ENCODE assay signal across 9 cellular contexts in the genomic region with DNA sequence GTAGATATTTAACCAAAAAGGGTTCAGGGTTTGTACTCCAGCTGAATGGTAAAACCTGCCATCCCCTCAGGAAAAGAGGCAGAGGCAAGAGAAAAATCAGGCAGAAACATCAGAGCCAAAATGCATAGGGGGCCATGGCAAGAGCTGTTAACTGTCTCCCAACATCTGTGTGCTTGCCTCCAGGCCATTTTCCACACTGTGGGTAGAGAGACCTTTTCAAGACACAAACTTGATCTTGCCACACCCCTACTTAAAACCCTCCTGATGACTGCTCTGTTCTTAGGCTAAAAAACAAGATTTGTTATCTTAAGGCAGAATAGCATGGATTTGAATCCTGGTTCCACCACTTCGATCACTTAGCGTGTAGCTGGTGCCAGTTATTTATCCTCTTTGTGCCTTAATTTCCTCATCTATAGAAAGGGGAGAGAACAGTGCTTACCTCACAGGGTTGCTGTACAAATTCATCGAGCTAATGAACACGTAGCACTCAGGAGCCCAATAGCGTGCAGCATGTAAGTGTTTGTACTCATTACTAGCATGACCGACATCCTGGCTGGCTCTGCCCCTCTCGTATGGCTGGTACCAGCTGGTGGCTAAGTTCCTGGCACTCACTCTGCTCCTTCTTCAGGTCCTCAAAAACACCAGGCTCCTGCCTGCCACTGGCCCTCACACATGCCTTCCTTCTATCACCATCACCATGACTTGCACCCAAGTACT. TPM values are rescaled to one million over a fixed set of nuclear protein-coding genes. Genes with fewer than 3 reads are reported as not detected.
DNase-seq lines count a peak whose midpoint lies in the region; ATAC-seq, FAIRE-seq and TF ChIP-seq lines count a peak whose summit lies in the region.
"Had no signal": no experiment of that assay in that cellular context is flagged by ENCODE, and none has a peak within 500 bp of the region (broad histone marks: within the 10 kb centered on the region; RNA-seq: fewer than 3 reads in every experiment).

No MANE protein-coding gene starts in this region.

- H3K27ac ChIP-seq in A549 = peak overlapping the region in 1 of 2 experiments; percentile 53; a peak in 2 of 6 replicates
- H3K27ac ChIP-seq in HEK293 (ENCODE audit: extremely low read depth, low read depth, low read length) = no peak overlapping the region
- peak overlapping the region; percentile 16 to 51 for H3K27ac ChIP-seq in left lung
- no peak overlapping the region for H3K27ac ChIP-seq in uterus

- peak overlapping the region; percentile 90 for H3K27ac Mint-ChIP-seq in activated T-helper 2 cell treated with anti-CD3 and anti-CD28 coated beads, Interferon-gamma antibody, Interleukin-2, Interleukin-4, amounts not matched to agents 10 μg/mL and 5 μg/mL and 100 μg/mL, durations not matched to agents 14 hours and 24 hours and 36 hours

- no peak for TF ChIP-seq POLR2A in A549 (IDR thresholded peaks at IDR 0.05; ENCODE audit: low read length)
- TF ChIP-seq POLR2A in uterus (IDR thresholded peaks at IDR 0.05) = no peak

- no peak overlapping the region for H3K4me3 ChIP-seq in A549
- no peak overlapping the region for H3K4me3 ChIP-seq in HEK293 (ENCODE audit: low read depth, low read length)
- no peak overlapping the region for H3K4me3 ChIP-seq in left lung
- no peak overlapping the region for H3K4me3 ChIP-seq in mucosa of descending colon
- no peak overlapping the region for H3K4me3 ChIP-seq in uterus

- H3K4me3 Mint-ChIP-seq in activated T-helper 2 cell treated with anti-CD3 and anti-CD28 coated beads, Interferon-gamma antibody, Interleukin-2, Interleukin-4, amounts not matched to agents 10 μg/mL and 5 μg/mL and 100 μg/mL, durations not matched to agents 14 hours and 24 hours and 36 hours (ENCODE audit: low read depth) = no peak overlapping the region

- CTCF ChIA-PET in A549 (lab: Yijun Ruan, JAX) (interaction anchor here (0.6 to 2.3 kb wide), 10 partner anchors 12 to 59 kb away, joined by 3 to 14 read pairs (median 4); no protein-coding TSS in a partner anchor), HEK293 (lab: Yijun Ruan, JAX) (interaction anchor here (0.6 to 1.5 kb wide), 9 partner anchors 11 to 1096 kb away, joined by 3 to 5 read pairs (median 3); no protein-coding TSS in a partner anchor)

- peaks cover 70% of the 10 kb centered on the region for H3K4me1 Mint-ChIP-seq in activated T-helper 2 cell treated with anti-CD3 and anti-CD28 coated beads, Interferon-gamma antibody, Interleukin-2, Interleukin-4, amounts not matched to agents 10 μg/mL and 5 μg/mL and 100 μg/mL, durations not matched to agents 14 hours and 24 hours and 36 hours (ENCODE audit: low read depth)

- no peak for TF ChIP-seq RAD21 in A549 (conservative IDR thresholded peaks at IDR 0.05 in 1 of 2, IDR thresholded peaks at IDR 0.05 in 1 of 2)

- no peaks in the 10 kb centered on the region for H3K9me3 Mint-ChIP-seq in activated T-helper 2 cell treated with anti-CD3 and anti-CD28 coated beads, Interferon-gamma antibody, Interleukin-2, Interleukin-4, amounts not matched to agents 10 μg/mL and 5 μg/mL and 100 μg/mL, durations not matched to agents 14 hours and 24 hours and 36 hours

- H3K4me2 ChIP-seq in A549 = peak overlapping the region; percentile 21

- no peak for TF ChIP-seq CTCF in A549 (IDR thresholded peaks at IDR 0.05)
- no peak for TF ChIP-seq CTCF in HEK293 (tag by site-specific recombination; IDR thresholded peaks at IDR 0.05)
- TF ChIP-seq CTCF in left lung (IDR thresholded peaks at IDR 0.05) = no peak
- TF ChIP-seq CTCF in mucosa of descending colon (IDR thresholded peaks at IDR 0.05) = no peak
- TF ChIP-seq CTCF in uterus (IDR thresholded peaks at IDR 0.05) = no peak

- H3K27me3 ChIP-seq in left lung (no peaks in the 10 kb centered on the region), uterus (no peaks in the 10 kb centered on the region)

- peaks cover 54% of the 10 kb centered on the region for H3K36me3 Mint-ChIP-seq in activated T-helper 2 cell treated with anti-CD3 and anti-CD28 coated beads, Interferon-gamma antibody, Interleukin-2, Interleukin-4, amounts not matched to agents 10 μg/mL and 5 μg/mL and 100 μg/mL, durations not matched to agents 14 hours and 24 hours and 36 hours (ENCODE audit: low read depth)

- intact Hi-C loops in activated T-helper 2 cell treated with anti-CD3 and anti-CD28 coated beads, Interferon-gamma antibody, Interleukin-2, Interleukin-4, amounts not matched to agents 10 μg/mL and 5 μg/mL and 100 μg/mL, durations not matched to agents 14 hours and 24 hours and 36 hours (cut with micrococcal nuclease) = no loop called here
- intact Hi-C loops in left lung (cut with DNase I) (no loop called here), mucosa of descending colon (cut with DNase I, micrococcal nuclease) (no loop called here), uterus (cut with DNase I; ENCODE audit: low total_unique reads) (no loop called here)

- WGBS in A549 (ENCODE audit: missing lambda C conversion rate) = 88% methylated on average over 7 of the region's 7 CpGs

- H3K4me1 ChIP-seq in A549 (peaks cover 59% of the 10 kb centered on the region), HEK293 (ENCODE audit: control insufficient read depth, insufficient read depth, low read length) (peaks cover 13% of the 10 kb centered on the region; the same call in 1 of the 2 replicates), left lung (peaks cover 46 to 94% of the 10 kb centered on the region in 2 donors), mucosa of descending colon (ENCODE audit: low read depth) (peaks cover 27% of the 10 kb centered on the region), uterus (no peaks in the 10 kb centered on the region)

- POLR2A ChIA-PET in A549 (lab: Yijun Ruan, JAX) (interaction anchor here (0.6 to 1.1 kb wide), 2 partner anchors 8 to 27 kb away, joined by 3 to 4 read pairs; no protein-coding TSS in a partner anchor), HEK293 (lab: Yijun Ruan, JAX) (interaction anchor here (0.5 to 1.3 kb wide), 5 partner anchors 16 to 63 kb away, joined by 3 to 8 read pairs (median 6); a partner anchor contains a TSS)

- ATAC-seq in A549 (peak; percentile 17 to 32; a peak in 5 of 6 replicates), left lung (peak; percentile 75), GM21737 (IDR thresholded peaks at IDR 0.05; ENCODE audit: unreplicated experiment) (no peak), mucosa of descending colon (no peak)

- H3K9me3 ChIP-seq in A549 (no peaks in the 10 kb centered on the region), HEK293 (ENCODE audit: control insufficient read depth, insufficient read depth, low read depth, low read length) (no peaks in the 10 kb centered on the region), left lung (no peaks in the 10 kb centered on the region), mucosa of descending colon (no peaks in the 10 kb centered on the region), uterus (no peaks in the 10 kb centered on the region)

- no peaks in the 10 kb centered on the region for H3K27me3 Mint-ChIP-seq in activated T-helper 2 cell treated with anti-CD3 and anti-CD28 coated beads, Interferon-gamma antibody, Interleukin-2, Interleukin-4, amounts not matched to agents 10 μg/mL and 5 μg/mL and 100 μg/mL, durations not matched to agents 14 hours and 24 hours and 36 hours (ENCODE audit: low read depth)

- no peak for FAIRE-seq in A549 (lab: Jason Lieb, UNC)

- H3K36me3 ChIP-seq in HEK293 (ENCODE audit: control insufficient read depth in 2 of 2, insufficient read depth in 1 of 2, low read length in 2 of 2) = no peaks in the 10 kb centered on the region
- H3K36me3 ChIP-seq in left lung = peaks cover 0 to 10% of the 10 kb centered on the region in 2 donors
- H3K36me3 ChIP-seq in mucosa of descending colon (ENCODE audit: low read depth) = no peaks in the 10 kb centered on the region
- H3K36me3 ChIP-seq in uterus = no peaks in the 10 kb centered on the region

- TF ChIP-seq EP300 in A549 (IDR thresholded peaks at IDR 0.05) = no peak

- DNase-seq in A549 (ENCODE audit: low read depth in 1 of 2, low spot score in 1 of 2) (no peak), left lung (peak in 1 of 2 donors; percentile 58), mucosa of descending colon (no peak), GDM1 (lab: John Stamatoyannopoulos, UW) (no peak), uterus (no peak)
- no peak for DNase-seq in activated T-helper 2 cell treated with anti-CD3 and anti-CD28 coated beads, Interferon-gamma antibody, Interleukin-2, Interleukin-4, amounts not matched to agents 10 μg/mL and 5 μg/mL and 100 μg/mL, durations not matched to agents 14 hours and 24 hours and 36 hours (ENCODE audit: low spot score)
- DNase-seq: DND-41 had no signal

TF ChIP-seq in A549, 52 proteins besides CTCF, POLR2A, EP300 and RAD21:
- 0 out of 2 replicates have a peak, but pooled peaks have one; percentile 31 for TF ChIP-seq NFE2L2 (conservative IDR thresholded peaks at IDR 0.05; ENCODE audit: low read length)
- TF ChIP-seq CBX8 (IDR thresholded peaks at IDR 0.05) = no peak

TF ChIP-seq in HEK293, 187 proteins besides CTCF, POLR2A, EP300 and RAD21 (continues in another document):
- TF ChIP-seq ZNF707 (tag by site-specific recombination; IDR thresholded peaks at IDR 0.05) (no peak), ZNF341 (tag by site-specific recombination; IDR thresholded peaks at IDR 0.05; ENCODE audit: low read depth) (no peak), ZNF391 (tag by site-specific recombination; IDR thresholded peaks at IDR 0.05; ENCODE audit: borderline replicate concordance, low read depth) (no peak), ZNF792 (tag by site-specific recombination; IDR thresholded peaks at IDR 0.05) (no peak), ZNF626 (tag by site-specific recombination; IDR thresholded peaks at IDR 0.05) (no peak), ZNF311 (tag by site-specific recombination; IDR thresholded peaks at IDR 0.05; ENCODE audit: borderline replicate concordance) (no peak), ZNF660 (tag by site-specific recombination; IDR thresholded peaks at IDR 0.05) (no peak), ZNF416 (tag by site-specific recombination; IDR thresholded peaks at IDR 0.05) (no peak)

RNA-seq across cellular contexts. Expression of a gene that starts 25.8 kb away (rescaled TPM):
- polyA plus RNA-seq in A549 (2011; rRNA removed) = 72.8 and 81.9 TPM in 2 replicates
- 49.5 and 57.3 TPM in 2 replicates for polyA plus RNA-seq in A549 (2012; cell fraction: cytosol; rRNA removed)
- 80.0 and 101 TPM in 2 replicates for polyA plus RNA-seq in A549 (2012; cell fraction: nucleus; rRNA removed)
- 97.8 to 115 TPM (median 109 TPM) in 3 replicates for polyA plus RNA-seq in A549 (2017; fragmentation: RNase III; extraction: RNeasy Plus Mini Kit Qiagen cat#74134 plus additional on column Dnase treatment)
- polyA minus RNA-seq in A549 (2011; rRNA and poly(A)+ RNA removed) = 127 and 145 TPM in 2 replicates
- total RNA-seq in activated T-helper 2 cell treated with anti-CD3 and anti-CD28 coated beads, Interferon-gamma antibody, Interleukin-2, Interleukin-4, amounts not matched to agents 10 μg/mL and 5 μg/mL and 100 μg/mL, durations not matched to agents 14 hours and 24 hours and 36 hours = 250 and 262 TPM in 2 replicates
- total RNA-seq in left lung = 100 to 1,000 TPM; 229 to 271 TPM
- total RNA-seq in mucosa of descending colon = 100 to 1,000 TPM; 158 to 230 (median 227) TPM
- 100 to 1,000 TPM; 115 to 298 (median 171) TPM for total RNA-seq in uterus

Comparison
In these comparisons a context has a peak if more than half of its experiments do, and no peak if none do; other contexts are left out.
1. ATAC-seq: peak in A549 (2 of 2) and left lung (single experiment); none in GM21737 (single experiment) and mucosa of descending colon (single experiment).
2. H3K27ac ChIP-seq: peak in left lung (2 of 2); none in HEK293 (single experiment) and uterus (0 of 2).